ENCODE assay signal across 8 cellular contexts in genomic region chr2:10028988-10029874, GRCh38. TPM values are rescaled to one million over a fixed set of nuclear protein-coding genes. Genes with fewer than 3 reads are reported as not detected.
DNase-seq lines count a peak whose midpoint lies in the region; ATAC-seq and TF ChIP-seq lines count a peak whose summit lies in the region.

No MANE protein-coding gene starts in this region.

- peaks cover 16% of the 10 kb centered on the region for H3K4me1 Mint-ChIP-seq in T-helper 2 cell treated with Interferon-gamma antibody and Interleukin-4, amounts not matched to agents 5 μg/mL and 100 μg/mL, for 36 hours (ENCODE audit: low read depth)
- peaks cover 15% of the 10 kb centered on the region for H3K4me1 Mint-ChIP-seq in chondrocyte (ENCODE audit: low read depth)

- no peaks in the 10 kb centered on the region for H3K36me3 Mint-ChIP-seq in T-helper 2 cell treated with Interferon-gamma antibody and Interleukin-4, amounts not matched to agents 5 μg/mL and 100 μg/mL, for 36 hours (ENCODE audit: low read depth)
- no peaks in the 10 kb centered on the region for H3K36me3 Mint-ChIP-seq in chondrocyte (ENCODE audit: low read depth)

- 57 to 64% methylated on average over 14 to 21 of the region's 26 CpGs for WGBS in thyroid gland, 2 donors

- ATAC-seq in HG02610 (IDR thresholded peaks at IDR 0.05; ENCODE audit: unreplicated experiment): peak; percentile 92

- peak overlapping the region; percentile 69 for H3K4me3 Mint-ChIP-seq in T-helper 2 cell treated with Interferon-gamma antibody and Interleukin-4, amounts not matched to agents 5 μg/mL and 100 μg/mL, for 36 hours
- no peak overlapping the region for H3K4me3 Mint-ChIP-seq in chondrocyte (ENCODE audit: unreplicated experiment)

- intact Hi-C loops in vagina (cut with DNase I) (no loop called here), thyroid gland (cut with DNase I) (no loop called here)

- no peak overlapping the region for H3K4me3 ChIP-seq in mucosa of stomach (ENCODE audit: low read length)
- no peak overlapping the region for H3K4me3 ChIP-seq in vagina
- H3K4me3 ChIP-seq in thyroid gland (replicated peaks in 1 of 3): no peak overlapping the region

- peaks cover 4% of the 10 kb centered on the region for H3K27me3 Mint-ChIP-seq in T-helper 2 cell treated with Interferon-gamma antibody and Interleukin-4, amounts not matched to agents 5 μg/mL and 100 μg/mL, for 36 hours (ENCODE audit: low read depth)
- H3K27me3 Mint-ChIP-seq in chondrocyte (ENCODE audit: low read depth): no peaks in the 10 kb centered on the region

- peak overlapping the region; percentile 73 for H3K27ac Mint-ChIP-seq in T-helper 2 cell treated with Interferon-gamma antibody and Interleukin-4, amounts not matched to agents 5 μg/mL and 100 μg/mL, for 36 hours
- no peak overlapping the region for H3K27ac Mint-ChIP-seq in chondrocyte (ENCODE audit: unreplicated experiment)

- TF ChIP-seq CTCF in chondrocyte (IDR thresholded peaks at IDR 0.05): peak; percentile 38
- TF ChIP-seq CTCF in vagina (IDR thresholded peaks at IDR 0.05): no peak
- TF ChIP-seq CTCF in thyroid gland (IDR thresholded peaks at IDR 0.05): no peak

- H3K9me3 ChIP-seq in ES-I3 (ENCODE audit: control insufficient read depth, insufficient read depth, low read length): no peaks in the 10 kb centered on the region
- H3K9me3 ChIP-seq in mucosa of stomach (ENCODE audit: control insufficient read depth, low read length): no peaks in the 10 kb centered on the region
- H3K9me3 ChIP-seq in vagina: no peaks in the 10 kb centered on the region
- H3K9me3 ChIP-seq in thyroid gland: no peaks in the 10 kb centered on the region

- DNase-seq in T-helper 2 cell treated with Interferon-gamma antibody and Interleukin-4, amounts not matched to agents 5 μg/mL and 100 μg/mL, for 36 hours (ENCODE audit: low spot score): peak; percentile 34
- DNase-seq in chondrocyte (ENCODE audit: low spot score) (no peak), vagina (ENCODE audit: extremely low spot score in 2 of 2) (no peak), H4 (ENCODE audit: low spot score) (no peak), thyroid gland (no peak)

- TF ChIP-seq POLR2A in vagina (IDR thresholded peaks at IDR 0.05) (no peak), thyroid gland (IDR thresholded peaks at IDR 0.05) (no peak)

- H3K9ac ChIP-seq in ES-I3 (ENCODE audit: low read depth, low read length) (peak overlapping the region; percentile 40), mucosa of stomach (ENCODE audit: low read length) (peak overlapping the region; percentile 52)

- no peaks in the 10 kb centered on the region for H3K9me3 Mint-ChIP-seq in T-helper 2 cell treated with Interferon-gamma antibody and Interleukin-4, amounts not matched to agents 5 μg/mL and 100 μg/mL, for 36 hours
- no peaks in the 10 kb centered on the region for H3K9me3 Mint-ChIP-seq in chondrocyte (ENCODE audit: low read depth)

- H3K27me3 ChIP-seq in mucosa of stomach (ENCODE audit: control insufficient read depth, insufficient read depth, low read length): peaks cover 4% of the 10 kb centered on the region
- H3K27me3 ChIP-seq in vagina: no peaks in the 10 kb centered on the region
- H3K27me3 ChIP-seq in thyroid gland: no peaks in the 10 kb centered on the region

- H3K27ac ChIP-seq in vagina (peak overlapping the region; percentile 50), thyroid gland (no peak overlapping the region)

- H3K4me1 ChIP-seq in ES-I3 (ENCODE audit: insufficient read depth, low read length) (peaks cover 11% of the 10 kb centered on the region; the same call in 1 of the 2 replicates), mucosa of stomach (ENCODE audit: control insufficient read depth, insufficient read depth, low read length) (peaks cover 20% of the 10 kb centered on the region), vagina (peaks cover 21% of the 10 kb centered on the region), thyroid gland (peaks cover 0 to 12% of the 10 kb centered on the region in 2 donors)

- H3K36me3 ChIP-seq in ES-I3 (ENCODE audit: insufficient read depth, low read length): no peaks in the 10 kb centered on the region
- H3K36me3 ChIP-seq in mucosa of stomach (ENCODE audit: control insufficient read depth, insufficient read depth, low read length): no peaks in the 10 kb centered on the region
- no peaks in the 10 kb centered on the region for H3K36me3 ChIP-seq in vagina
- no peaks in the 10 kb centered on the region for H3K36me3 ChIP-seq in thyroid gland

RNA-seq across cellular contexts. Expression of gene KLF11, which starts 14.1 kb away (rescaled TPM):
- total RNA-seq in chondrocyte (10.7 to 16.2 TPM (median 15.2 TPM) in 3 replicates), vagina (30.4 TPM), thyroid gland (10 to 100 TPM; 11.2 to 44.2 (median 23.7) TPM)
- total RNA-seq in H4 (2014; rRNA removed; shearing (Covaris generic)): 5.4 and 6.5 TPM in 2 replicates

RNA-seq across cellular contexts. Expression of gene CYS1, which starts 51.0 kb away (rescaled TPM):
- total RNA-seq in chondrocyte (4.9 to 7.0 TPM (median 5.4 TPM) in 3 replicates), vagina (13.5 TPM), thyroid gland (10 to 100 TPM in 1 of 4 donors, 1 to 10 TPM in 2, under 1 TPM in 1; 0.59 to 47.2 (median 2.7) TPM)
- 0.43 and 1.1 TPM in 2 replicates for total RNA-seq in H4 (2014; rRNA removed; shearing (Covaris generic))
